Comparison of ENCODE assay signal across 30 cellular contexts in the genomic region with DNA sequence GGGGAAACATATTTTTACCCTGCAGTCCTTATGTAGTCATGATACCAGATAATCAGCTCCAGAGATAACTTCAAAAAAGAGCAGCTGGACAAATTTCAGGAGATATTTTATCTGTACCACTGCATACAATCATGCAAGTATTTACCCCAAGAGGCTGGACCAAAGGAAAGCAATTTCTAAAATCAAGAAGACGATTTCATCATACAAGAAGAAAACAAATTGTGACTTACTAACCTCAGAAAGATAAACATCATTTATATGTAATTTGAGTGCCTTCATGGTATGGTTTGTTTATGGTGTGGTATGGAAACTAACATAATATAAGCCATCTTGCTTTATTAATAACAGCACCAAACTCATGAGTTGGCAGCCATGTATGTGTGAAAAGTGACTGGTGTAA.
"Had no signal": no experiment of that assay in that cellular context is flagged by ENCODE, and none has a peak within 500 bp of the region (broad histone marks: within the 10 kb centered on the region; RNA-seq: fewer than 3 reads in every experiment).

No MANE protein-coding gene starts in this region.

- H3K4me1 Mint-ChIP-seq: activated CD4-positive, alpha-beta memory T cell treated with anti-CD3 and anti-CD28 coated beads, Interleukin-2, amount 10 ng/mL, durations not matched to agents 7 days and 5 days; activated naive CD8-positive, alpha-beta T cell treated with anti-CD3 and anti-CD28 coated beads for 36 hours; activated T-helper 17 cell treated with anti-CD3 and anti-CD28 coated beads, Interleukin-2, amount 50 U/mL, for 72 hours had no signal

- H3K4me3 Mint-ChIP-seq: activated CD4-positive, alpha-beta memory T cell treated with anti-CD3 and anti-CD28 coated beads, Interleukin-2, amount 10 ng/mL, durations not matched to agents 7 days and 5 days; activated naive CD8-positive, alpha-beta T cell treated with anti-CD3 and anti-CD28 coated beads for 36 hours; activated T-cell treated with anti-CD3 and anti-CD28 coated beads, Interleukin-2, amount 50 U/mL, for 72 hours; activated T-helper 17 cell treated with anti-CD3 and anti-CD28 coated beads, Interleukin-2, amount 50 U/mL, for 72 hours had no signal

- H3K27me3 ChIP-seq: body of pancreas, breast epithelium had no signal

- H3K4me1 ChIP-seq: breast epithelium had no signal

- H3K36me3 ChIP-seq: breast epithelium, WERI-Rb-1 had no signal

- H3K9me3 Mint-ChIP-seq: activated naive CD8-positive, alpha-beta T cell treated with anti-CD3 and anti-CD28 coated beads for 36 hours had no signal

- H3K27ac Mint-ChIP-seq: activated CD4-positive, alpha-beta memory T cell treated with anti-CD3 and anti-CD28 coated beads, Interleukin-2, amount 10 ng/mL, durations not matched to agents 7 days and 5 days; activated naive CD8-positive, alpha-beta T cell treated with anti-CD3 and anti-CD28 coated beads for 36 hours; activated T-cell treated with anti-CD3 and anti-CD28 coated beads, Interleukin-2, amount 50 U/mL, for 72 hours; activated T-helper 17 cell treated with anti-CD3 and anti-CD28 coated beads, Interleukin-2, amount 50 U/mL, for 72 hours had no signal

- H3K36me3 Mint-ChIP-seq: activated naive CD8-positive, alpha-beta T cell treated with anti-CD3 and anti-CD28 coated beads for 36 hours had no signal

- DNase-seq: activated CD4-positive, alpha-beta memory T cell treated with anti-CD3 and anti-CD28 coated beads, Interleukin-2, amount 10 ng/mL, durations not matched to agents 7 days and 5 days; activated CD4-positive, alpha-beta T cell treated with anti-CD3 and anti-CD28 coated beads for 1 hour; activated CD4-positive, alpha-beta T cell treated with anti-CD3 and anti-CD28 coated beads for 48 hours; activated CD4-positive, CD25-positive, alpha-beta regulatory T cell; activated effector memory CD4-positive, alpha-beta T cell treated with anti-CD3 and anti-CD28 coated beads, Interleukin-2, amount 50 U/mL, for 16 hours; activated naive CD4-positive, alpha-beta T cell; activated naive CD4-positive, alpha-beta T cell treated with anti-CD3 and anti-CD28 coated beads, Interleukin-2, amount 50 U/mL, for 16 hours; activated naive CD8-positive, alpha-beta T cell treated with anti-CD3 and anti-CD28 coated beads for 36 hours; activated T-cell treated with anti-CD3 and anti-CD28 coated beads, Interleukin-2, amount 50 U/mL, for 1 hour; activated T-cell treated with anti-CD3 and anti-CD28 coated beads, Interleukin-2, amount 50 U/mL, for 72 hours; body of pancreas; MM.1S; MV-4-11; NCI-H1092; NCI-H1436 treated with DMSO at 0.1 percent for 48 hours; NCI-H1694 treated with DMSO at 0.1 percent for 48 hours; NCI-H2029; NCI-H345; NCI-H524 treated with DMSO at 0.1 percent for 48 hours; NCI-H748 treated with DMSO at 0.1 percent for 48 hours; NK-92 treated with Interleukin-12 subunit alpha and Interleukin-12 subunit beta, amount 100 ng/mL, for 24 hours; Right ventricle myocardium superior; SW 1271; T-helper 1 cell; T-helper 9 cell; WERI-Rb-1 had no signal

- ATAC-seq: activated T-cell treated with anti-CD3 and anti-CD28 coated beads, Interleukin-2, amount 50 U/mL, for 72 hours; activated T-helper 17 cell treated with anti-CD3 and anti-CD28 coated beads, Interleukin-2, amount 50 U/mL, for 72 hours; body of pancreas had no signal

- H3K4me3 ChIP-seq: body of pancreas, breast epithelium had no signal

- H3K9ac ChIP-seq: KMS-11 had no signal

- H3K27me3 Mint-ChIP-seq: activated CD4-positive, alpha-beta memory T cell treated with anti-CD3 and anti-CD28 coated beads, Interleukin-2, amount 10 ng/mL, durations not matched to agents 7 days and 5 days; activated naive CD8-positive, alpha-beta T cell treated with anti-CD3 and anti-CD28 coated beads for 36 hours; activated T-helper 17 cell treated with anti-CD3 and anti-CD28 coated beads, Interleukin-2, amount 50 U/mL, for 72 hours had no signal

- H3K9me3 ChIP-seq: body of pancreas, breast epithelium had no signal

- FAIRE-seq: astrocyte had no signal
